ENCODE assay signal across 1 cellular context in the genomic region with DNA sequence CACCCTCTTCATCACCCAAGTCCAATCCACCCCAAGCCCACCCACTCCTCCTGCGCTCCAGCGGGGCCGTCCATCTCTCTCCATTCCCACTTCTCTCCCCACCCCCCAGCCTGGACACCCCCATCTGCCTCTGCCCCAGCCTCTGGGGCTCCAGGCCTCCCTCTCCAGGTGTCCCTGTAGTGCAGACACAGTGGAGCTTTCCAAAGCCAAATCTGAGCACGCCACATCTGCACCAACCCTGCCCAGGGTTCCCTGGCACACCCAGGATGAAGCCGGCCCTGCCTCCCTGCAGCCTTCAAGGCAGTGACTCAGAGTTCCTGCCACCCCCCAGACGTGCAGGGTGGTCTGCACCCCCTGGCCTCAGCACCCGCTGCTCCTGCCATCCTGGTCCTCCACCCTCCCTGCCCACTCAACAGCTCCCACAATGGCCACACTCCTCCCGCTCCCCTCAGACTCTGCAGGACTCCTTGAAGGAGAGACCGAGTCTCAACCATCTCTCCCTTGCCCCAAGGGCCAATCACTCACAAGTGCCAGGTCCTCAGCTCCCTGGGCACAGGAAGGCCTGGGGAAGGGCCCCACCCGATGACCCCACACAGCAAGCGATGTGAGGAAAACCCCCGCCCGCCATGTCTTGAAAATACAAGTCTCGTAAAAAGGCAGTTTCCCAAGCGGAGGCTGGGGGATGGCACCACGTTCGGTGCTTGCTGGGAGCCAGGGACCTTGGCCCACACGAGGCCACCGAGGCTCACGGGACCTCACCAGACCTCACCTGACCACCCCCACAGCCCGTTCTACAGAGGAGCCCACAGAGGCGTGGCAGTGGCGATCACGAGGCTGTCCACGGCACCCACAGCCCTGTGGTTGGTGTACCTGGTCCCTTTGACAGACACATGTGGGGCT.
TF ChIP-seq lines count a peak whose summit lies in the region.

No MANE protein-coding gene starts in this region.

TF ChIP-seq in WTC11, 78 proteins besides CTCF, POLR2A, EP300 and RAD21 (continued from another document):
- TF ChIP-seq, protein P1, sequence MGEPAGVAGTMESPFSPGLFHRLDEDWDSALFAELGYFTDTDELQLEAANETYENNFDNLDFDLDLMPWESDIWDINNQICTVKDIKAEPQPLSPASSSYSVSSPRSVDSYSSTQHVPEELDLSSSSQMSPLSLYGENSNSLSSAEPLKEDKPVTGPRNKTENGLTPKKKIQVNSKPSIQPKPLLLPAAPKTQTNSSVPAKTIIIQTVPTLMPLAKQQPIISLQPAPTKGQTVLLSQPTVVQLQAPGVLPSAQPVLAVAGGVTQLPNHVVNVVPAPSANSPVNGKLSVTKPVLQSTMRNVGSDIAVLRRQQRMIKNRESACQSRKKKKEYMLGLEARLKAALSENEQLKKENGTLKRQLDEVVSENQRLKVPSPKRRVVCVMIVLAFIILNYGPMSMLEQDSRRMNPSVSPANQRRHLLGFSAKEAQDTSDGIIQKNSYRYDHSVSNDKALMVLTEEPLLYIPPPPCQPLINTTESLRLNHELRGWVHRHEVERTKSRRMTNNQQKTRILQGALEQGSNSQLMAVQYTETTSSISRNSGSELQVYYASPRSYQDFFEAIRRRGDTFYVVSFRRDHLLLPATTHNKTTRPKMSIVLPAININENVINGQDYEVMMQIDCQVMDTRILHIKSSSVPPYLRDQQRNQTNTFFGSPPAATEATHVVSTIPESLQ (CRISPR knock-in tag; IDR thresholded peaks at IDR 0.05): no peak
- TF ChIP-seq, protein P2, sequence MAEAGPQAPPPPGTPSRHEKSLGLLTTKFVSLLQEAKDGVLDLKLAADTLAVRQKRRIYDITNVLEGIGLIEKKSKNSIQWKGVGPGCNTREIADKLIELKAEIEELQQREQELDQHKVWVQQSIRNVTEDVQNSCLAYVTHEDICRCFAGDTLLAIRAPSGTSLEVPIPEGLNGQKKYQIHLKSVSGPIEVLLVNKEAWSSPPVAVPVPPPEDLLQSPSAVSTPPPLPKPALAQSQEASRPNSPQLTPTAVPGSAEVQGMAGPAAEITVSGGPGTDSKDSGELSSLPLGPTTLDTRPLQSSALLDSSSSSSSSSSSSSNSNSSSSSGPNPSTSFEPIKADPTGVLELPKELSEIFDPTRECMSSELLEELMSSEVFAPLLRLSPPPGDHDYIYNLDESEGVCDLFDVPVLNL (CRISPR knock-in tag; IDR thresholded peaks at IDR 0.05; ENCODE audit: borderline replicate concordance, low read depth): no peak
- TF ChIP-seq FOXJ3 (CRISPR knock-in tag; IDR thresholded peaks at IDR 0.05; ENCODE audit: borderline replicate concordance) (no peak), FOXP1 (CRISPR knock-in tag; IDR thresholded peaks at IDR 0.05; ENCODE audit: borderline replicate concordance) (no peak), IRF2 (CRISPR knock-in tag; IDR thresholded peaks at IDR 0.05; ENCODE audit: borderline replicate concordance, low read depth) (no peak), TEAD4 (CRISPR knock-in tag; IDR thresholded peaks at IDR 0.05) (no peak), ZNF232 (CRISPR knock-in tag; IDR thresholded peaks at IDR 0.05) (no peak)
- TF ChIP-seq, protein P3, sequence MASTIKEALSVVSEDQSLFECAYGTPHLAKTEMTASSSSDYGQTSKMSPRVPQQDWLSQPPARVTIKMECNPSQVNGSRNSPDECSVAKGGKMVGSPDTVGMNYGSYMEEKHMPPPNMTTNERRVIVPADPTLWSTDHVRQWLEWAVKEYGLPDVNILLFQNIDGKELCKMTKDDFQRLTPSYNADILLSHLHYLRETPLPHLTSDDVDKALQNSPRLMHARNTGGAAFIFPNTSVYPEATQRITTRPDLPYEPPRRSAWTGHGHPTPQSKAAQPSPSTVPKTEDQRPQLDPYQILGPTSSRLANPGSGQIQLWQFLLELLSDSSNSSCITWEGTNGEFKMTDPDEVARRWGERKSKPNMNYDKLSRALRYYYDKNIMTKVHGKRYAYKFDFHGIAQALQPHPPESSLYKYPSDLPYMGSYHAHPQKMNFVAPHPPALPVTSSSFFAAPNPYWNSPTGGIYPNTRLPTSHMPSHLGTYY (CRISPR knock-in tag; IDR thresholded peaks at IDR 0.05): no peak
